ENCODE assay signal across 21 cellular contexts in genomic region chr7:113912881-113913280, GRCh38. TPM values are rescaled to one million over a fixed set of nuclear protein-coding genes. Genes with fewer than 3 reads are reported as not detected.
"Had no signal": no experiment of that assay in that cellular context is flagged by ENCODE, and none has a peak within 500 bp of the region (broad histone marks: within the 10 kb centered on the region; RNA-seq: fewer than 3 reads in every experiment).

No MANE protein-coding gene starts in this region.

- H3K4me1 ChIP-seq: esophagus muscularis mucosa, left lung, neural progenitor cell, prostate gland, right lobe of liver, spleen, testis, upper lobe of left lung had no signal

- H3K9ac ChIP-seq: neural progenitor cell had no signal

- H2AFZ ChIP-seq: neural progenitor cell had no signal

- H3K27me3 ChIP-seq: esophagus muscularis mucosa, left lung, neural progenitor cell, right lobe of liver, spleen, testis, upper lobe of left lung had no signal

- ATAC-seq: left lung; right lobe of liver; stimulated activated memory B cell treated with anti-CD40 and anti-IgM and Interleukin-4, amounts not matched to agents 10 μg/mL and 1 μg/mL and 100 μg/mL, for 72 hours had no signal

- H3K4me2 ChIP-seq: neural progenitor cell had no signal

- H3K4me3 ChIP-seq: esophagus muscularis mucosa, left lung, neural progenitor cell, prostate gland, right lobe of liver, spleen, testis, upper lobe of left lung had no signal

- H3K9me3 ChIP-seq: esophagus muscularis mucosa, left lung, prostate gland, right lobe of liver, spleen, testis, upper lobe of left lung had no signal

- DNase-seq: activated B cell treated with CpG ODN at 0.5 μM for 24 hours; activated CD4-positive, alpha-beta memory T cell treated with anti-CD3 and anti-CD28 coated beads for 36 hours; activated CD4-positive, alpha-beta T cell treated with anti-CD3 and anti-CD28 coated beads for 4 hours; activated T-cell treated with anti-CD3 and anti-CD28 coated beads for 4 hours; amniotic stem cell; effector memory CD4-positive, alpha-beta T cell; hypothalamus; left lung; right lobe of liver; spleen; stimulated activated CD4-positive, alpha-beta T cell treated with anti-CD3 and anti-CD28 coated beads, Interleukin-4, amount 100 ng/mL, for 4 hours; testis; upper lobe of left lung had no signal

- H3K27ac ChIP-seq: esophagus muscularis mucosa, left lung, neural progenitor cell, prostate gland, right lobe of liver, spleen, testis, upper lobe of left lung had no signal

- H3K36me3 ChIP-seq: esophagus muscularis mucosa, left lung, neural progenitor cell, prostate gland, right lobe of liver, spleen, upper lobe of left lung had no signal

RNA-seq across cellular contexts. Expression of gene PPP1R3A, which starts 5.9 kb away (rescaled TPM):
- total RNA-seq: activated B cell treated with CpG ODN at 0.5 μM for 24 hours; activated CD4-positive, alpha-beta memory T cell treated with anti-CD3 and anti-CD28 coated beads for 36 hours; endothelial cell of umbilical vein; fibroblast of villous mesenchyme; osteocyte; spleen; upper lobe of left lung had no signal
- polyA plus RNA-seq: endothelial cell of umbilical vein, keratinocyte, spleen had no signal
